20 cellular contexts compared by ENCODE assay signal in genomic region chr12:71536279-71536938, GRCh38.
DNase-seq lines count a peak whose midpoint lies in the region; ATAC-seq lines count a peak whose summit lies in the region.
"Had no signal": no experiment of that assay in that cellular context is flagged by ENCODE, and none has a peak within 500 bp of the region (broad histone marks: within the 10 kb centered on the region; RNA-seq: fewer than 3 reads in every experiment).

No MANE protein-coding gene starts in this region.

- H3K4me1 Mint-ChIP-seq in stimulated activated memory B cell treated with anti-CD40 and anti-IgM and Interleukin-4, amounts not matched to agents 10 μg/mL and 1 μg/mL and 100 μg/mL, for 72 hours: peaks cover 6% of the 10 kb centered on the region
- no peaks in the 10 kb centered on the region for H3K4me1 Mint-ChIP-seq in activated naive CD8-positive, alpha-beta T cell treated with anti-CD3 and anti-CD28 coated beads, Interleukin-2, amount 50 U/mL, for 24 hours

- H3K9me3 Mint-ChIP-seq in stimulated activated memory B cell treated with anti-CD40 and anti-IgM and Interleukin-4, amounts not matched to agents 10 μg/mL and 1 μg/mL and 100 μg/mL, for 72 hours: no peaks in the 10 kb centered on the region
- no peaks in the 10 kb centered on the region for H3K9me3 Mint-ChIP-seq in activated naive CD8-positive, alpha-beta T cell treated with anti-CD3 and anti-CD28 coated beads, Interleukin-2, amount 50 U/mL, for 24 hours
- H3K9me3 Mint-ChIP-seq: activated B cell treated with CpG ODN at 0.5 μM for 24 hours; activated T-helper 2 cell treated with anti-CD3 and anti-CD28 coated beads, Interferon-gamma antibody, Interleukin-2, Interleukin-4, amounts not matched to agents 10 μg/mL and 5 μg/mL and 100 μg/mL, durations not matched to agents 14 hours and 24 hours and 36 hours; IgD-negative memory B cell; T-cell had no signal

- H3K36me3 Mint-ChIP-seq in stimulated activated memory B cell treated with anti-CD40 and anti-IgM and Interleukin-4, amounts not matched to agents 10 μg/mL and 1 μg/mL and 100 μg/mL, for 72 hours: no peaks in the 10 kb centered on the region
- H3K36me3 Mint-ChIP-seq in activated naive CD8-positive, alpha-beta T cell treated with anti-CD3 and anti-CD28 coated beads, Interleukin-2, amount 50 U/mL, for 24 hours (ENCODE audit: low read depth): no peaks in the 10 kb centered on the region
- H3K36me3 Mint-ChIP-seq: IgD-negative memory B cell, T-cell had no signal

- peak; percentile 71 for ATAC-seq in GM21360 (IDR thresholded peaks at IDR 0.05; ENCODE audit: unreplicated experiment)
- peak; percentile 66 for ATAC-seq in HG03039 (IDR thresholded peaks at IDR 0.05; ENCODE audit: unreplicated experiment)
- peak; percentile 72 for ATAC-seq in stimulated activated memory B cell treated with anti-CD40 and anti-IgM and Interleukin-4, amounts not matched to agents 10 μg/mL and 1 μg/mL and 100 μg/mL, for 72 hours
- ATAC-seq in activated naive CD8-positive, alpha-beta T cell treated with anti-CD3 and anti-CD28 coated beads, Interleukin-2, amount 50 U/mL, for 24 hours: no peak
- no peak for ATAC-seq in left colon
- ATAC-seq in GM18511 (IDR thresholded peaks at IDR 0.05; ENCODE audit: unreplicated experiment): no peak
- ATAC-seq: T-cell, upper lobe of right lung had no signal

- intact Hi-C loops in left colon (cut with DNase I, micrococcal nuclease): no loop called here

- H3K27ac Mint-ChIP-seq in stimulated activated memory B cell treated with anti-CD40 and anti-IgM and Interleukin-4, amounts not matched to agents 10 μg/mL and 1 μg/mL and 100 μg/mL, for 72 hours: no peak overlapping the region
- no peak overlapping the region for H3K27ac Mint-ChIP-seq in activated naive CD8-positive, alpha-beta T cell treated with anti-CD3 and anti-CD28 coated beads, Interleukin-2, amount 50 U/mL, for 24 hours
- H3K27ac Mint-ChIP-seq: activated B cell treated with CpG ODN at 0.5 μM for 24 hours; activated T-helper 2 cell treated with anti-CD3 and anti-CD28 coated beads, Interferon-gamma antibody, Interleukin-2, Interleukin-4, amounts not matched to agents 10 μg/mL and 5 μg/mL and 100 μg/mL, durations not matched to agents 14 hours and 24 hours and 36 hours; T-cell had no signal

- H3K27me3 Mint-ChIP-seq in stimulated activated memory B cell treated with anti-CD40 and anti-IgM and Interleukin-4, amounts not matched to agents 10 μg/mL and 1 μg/mL and 100 μg/mL, for 72 hours: no peaks in the 10 kb centered on the region
- no peaks in the 10 kb centered on the region for H3K27me3 Mint-ChIP-seq in activated naive CD8-positive, alpha-beta T cell treated with anti-CD3 and anti-CD28 coated beads, Interleukin-2, amount 50 U/mL, for 24 hours
- H3K27me3 Mint-ChIP-seq: activated B cell treated with CpG ODN at 0.5 μM for 24 hours, T-cell had no signal

- DNase-seq in RPMI8226: peak; percentile 36
- DNase-seq in activated naive CD8-positive, alpha-beta T cell treated with anti-CD3 and anti-CD28 coated beads, Interleukin-2, amount 50 U/mL, for 24 hours: no peak
- DNase-seq in left colon: no peak
- no peak for DNase-seq in iPS-NIHi7 (ENCODE audit: extremely low spot score)
- DNase-seq: activated B cell treated with CpG ODN at 0.5 μM for 24 hours; cerebellar nuclear complex; foreskin melanocyte; GOT3; left ventricle myocardium inferior; NCI-H1092; NCI-H82; stimulated activated naive CD4-positive, alpha-beta T cell; T-cell; upper lobe of right lung had no signal

- H3K4me3 Mint-ChIP-seq in stimulated activated memory B cell treated with anti-CD40 and anti-IgM and Interleukin-4, amounts not matched to agents 10 μg/mL and 1 μg/mL and 100 μg/mL, for 72 hours: no peak overlapping the region
- H3K4me3 Mint-ChIP-seq in activated naive CD8-positive, alpha-beta T cell treated with anti-CD3 and anti-CD28 coated beads, Interleukin-2, amount 50 U/mL, for 24 hours: no peak overlapping the region
- H3K4me3 Mint-ChIP-seq: activated B cell treated with CpG ODN at 0.5 μM for 24 hours, IgD-negative memory B cell, T-cell had no signal

Comparison
In these comparisons a context has a peak if more than half of its experiments do, and no peak if none do; other contexts are left out.
1. ATAC-seq: peak in GM21360 (single experiment), HG03039 (single experiment) and stimulated activated memory B cell treated with anti-CD40 and anti-IgM and Interleukin-4, amounts not matched to agents 10 μg/mL and 1 μg/mL and 100 μg/mL, for 72 hours (single experiment); none in activated naive CD8-positive, alpha-beta T cell treated with anti-CD3 and anti-CD28 coated beads, Interleukin-2, amount 50 U/mL, for 24 hours (single experiment), left colon (single experiment) and GM18511 (single experiment).